In the genomic region with DNA sequence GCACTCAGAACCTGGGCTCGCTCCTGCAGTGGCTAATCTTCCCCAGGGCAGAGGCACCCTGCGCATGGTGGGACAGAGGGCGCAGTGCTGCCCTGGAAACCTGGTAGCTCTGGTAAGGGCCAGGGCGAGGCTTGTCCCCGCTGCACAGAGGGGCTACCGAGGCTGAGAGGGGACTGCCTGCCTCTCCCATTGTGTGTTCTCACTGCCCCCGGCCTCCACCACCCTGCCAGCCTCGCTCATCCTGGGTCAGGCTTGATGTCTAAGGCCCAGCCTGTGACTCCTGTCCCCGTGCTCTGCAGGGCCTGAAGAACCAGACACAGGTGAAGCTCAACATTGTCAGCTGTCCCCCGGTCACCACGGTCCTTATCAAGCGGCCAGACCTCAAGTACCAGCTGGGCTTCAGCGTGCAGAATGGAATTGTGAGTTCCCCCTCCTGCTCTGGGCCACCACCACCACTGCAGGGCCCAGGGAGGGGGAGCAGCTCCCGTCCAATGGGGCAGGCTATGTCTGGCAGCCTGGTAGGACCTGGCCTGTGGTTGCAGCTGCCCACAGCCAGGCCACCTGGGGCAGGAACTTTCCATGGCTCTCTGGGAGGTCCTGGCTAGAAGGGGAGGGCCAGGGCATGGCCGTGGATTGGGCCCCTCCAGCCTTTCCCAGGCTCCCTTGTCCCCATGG, we compare ENCODE assay signal across 15 cellular contexts.
DNase-seq lines count a peak whose midpoint lies in the region; ATAC-seq and TF ChIP-seq lines count a peak whose summit lies in the region.
"Had no signal": no experiment of that assay in that cellular context is flagged by ENCODE, and none has a peak within 500 bp of the region (broad histone marks: within the 10 kb centered on the region; RNA-seq: fewer than 3 reads in every experiment).

No MANE protein-coding gene starts in this region.

- DNase-seq in right cardiac atrium: peak in 2 of 3 donors; percentile 25 to 26
- no peak for DNase-seq in heart right ventricle
- DNase-seq in RWPE2 (ENCODE audit: low spot score): peak; percentile 71
- peak; percentile 45 for DNase-seq in lower lobe of right lung
- DNase-seq in KBM-7: no peak
- DNase-seq: ACHN; BE2C; C1 segment of cervical spinal cord; CD4-positive, CD25-positive, alpha-beta regulatory T cell; CD8-positive, alpha-beta memory T cell; COR-L47; DMS 273 treated with DMSO at 0.1 percent for 48 hours; GM23248 had no signal

- in situ Hi-C loops in KBM-7 (cut with MboI; ENCODE audit: low pct_unique_long_range_greater_than_20kb, low sequenced_read_pairs): no loop called here

- no peaks in the 10 kb centered on the region for H3K36me3 ChIP-seq in heart right ventricle
- no peaks in the 10 kb centered on the region for H3K36me3 ChIP-seq in RWPE2 (ENCODE audit: low read depth)
- no peaks in the 10 kb centered on the region for H3K36me3 ChIP-seq in lower lobe of right lung
- H3K36me3 ChIP-seq: HAP-1 had no signal

- no peaks in the 10 kb centered on the region for H3K4me1 ChIP-seq in right cardiac atrium (ENCODE audit: control insufficient read depth, insufficient read depth, low read length)
- H3K4me1 ChIP-seq in heart right ventricle: peaks cover 0 to 11% (median 10%) of the 10 kb centered on the region in 9 donors
- no peaks in the 10 kb centered on the region for H3K4me1 ChIP-seq in RWPE2 (ENCODE audit: insufficient read depth, poor library complexity, severe bottlenecking)
- peaks cover 7% of the 10 kb centered on the region for H3K4me1 ChIP-seq in lower lobe of right lung
- H3K4me1 ChIP-seq: BE2C, HAP-1 had no signal

- H3K9me3 ChIP-seq in right cardiac atrium (ENCODE audit: control insufficient read depth, low read length) (no peaks in the 10 kb centered on the region), heart right ventricle (no peaks in the 10 kb centered on the region), RWPE2 (ENCODE audit: severe bottlenecking) (no peaks in the 10 kb centered on the region), lower lobe of right lung (no peaks in the 10 kb centered on the region)
- H3K9me3 ChIP-seq: BE2C, HAP-1 had no signal

- no peak for TF ChIP-seq CTCF in heart right ventricle (IDR thresholded peaks at IDR 0.05)
- TF ChIP-seq CTCF in RWPE2 (IDR thresholded peaks at IDR 0.05; ENCODE audit: poor library complexity, severe bottlenecking): no peak
- no peak for TF ChIP-seq CTCF in lower lobe of right lung (IDR thresholded peaks at IDR 0.05)

- H3K4me3 ChIP-seq in right cardiac atrium (ENCODE audit: low read length) (no peak overlapping the region), heart right ventricle (no peak overlapping the region), RWPE2 (ENCODE audit: severe bottlenecking) (no peak overlapping the region), lower lobe of right lung (no peak overlapping the region)
- H3K4me3 ChIP-seq: GM23248, HAP-1 had no signal

- intact Hi-C loops in right cardiac atrium (cut with DNase I): no loop called here
- intact Hi-C loops in heart right ventricle (cut with DNase I): no loop called here
- intact Hi-C loops in lower lobe of right lung (cut with DNase I): no loop called here

- H3K27ac ChIP-seq in right cardiac atrium (ENCODE audit: low read length) (no peak overlapping the region), heart right ventricle (no peak overlapping the region), RWPE2 (ENCODE audit: poor library complexity, severe bottlenecking) (no peak overlapping the region), lower lobe of right lung (no peak overlapping the region)
- H3K27ac ChIP-seq: GM23248 had no signal

- WGBS in right cardiac atrium: 83% methylated on average over 15 of the region's 15 CpGs
- 86 to 87% methylated on average over 15 of the region's 15 CpGs for WGBS in heart right ventricle, 2 donors

- H3K27me3 ChIP-seq in right cardiac atrium (ENCODE audit: control insufficient read depth, insufficient read depth) (no peaks in the 10 kb centered on the region), heart right ventricle (peaks cover 0 to 40% (median 13%) of the 10 kb centered on the region in 7 donors), RWPE2 (ENCODE audit: insufficient read depth, poor library complexity, severe bottlenecking) (no peaks in the 10 kb centered on the region), lower lobe of right lung (ENCODE audit: low read depth) (peaks cover 14% of the 10 kb centered on the region)
- H3K27me3 ChIP-seq: BE2C had no signal

- ATAC-seq in right cardiac atrium (no peak), heart right ventricle (no peak), RWPE2 (ENCODE audit: low read depth) (no peak), lower lobe of right lung (no peak), GM21381 (IDR thresholded peaks at IDR 0.05; ENCODE audit: unreplicated experiment) (no peak)

Comparison
In these comparisons a context has a peak if more than half of its experiments do, and no peak if none do; other contexts are left out.
1. DNase-seq: peak in right cardiac atrium (2 of 3), RWPE2 (single experiment) and lower lobe of right lung (single experiment); none in heart right ventricle (0 of 2) and KBM-7 (single experiment).